ENCODE assay signal across 1 cellular context in the genomic region with DNA sequence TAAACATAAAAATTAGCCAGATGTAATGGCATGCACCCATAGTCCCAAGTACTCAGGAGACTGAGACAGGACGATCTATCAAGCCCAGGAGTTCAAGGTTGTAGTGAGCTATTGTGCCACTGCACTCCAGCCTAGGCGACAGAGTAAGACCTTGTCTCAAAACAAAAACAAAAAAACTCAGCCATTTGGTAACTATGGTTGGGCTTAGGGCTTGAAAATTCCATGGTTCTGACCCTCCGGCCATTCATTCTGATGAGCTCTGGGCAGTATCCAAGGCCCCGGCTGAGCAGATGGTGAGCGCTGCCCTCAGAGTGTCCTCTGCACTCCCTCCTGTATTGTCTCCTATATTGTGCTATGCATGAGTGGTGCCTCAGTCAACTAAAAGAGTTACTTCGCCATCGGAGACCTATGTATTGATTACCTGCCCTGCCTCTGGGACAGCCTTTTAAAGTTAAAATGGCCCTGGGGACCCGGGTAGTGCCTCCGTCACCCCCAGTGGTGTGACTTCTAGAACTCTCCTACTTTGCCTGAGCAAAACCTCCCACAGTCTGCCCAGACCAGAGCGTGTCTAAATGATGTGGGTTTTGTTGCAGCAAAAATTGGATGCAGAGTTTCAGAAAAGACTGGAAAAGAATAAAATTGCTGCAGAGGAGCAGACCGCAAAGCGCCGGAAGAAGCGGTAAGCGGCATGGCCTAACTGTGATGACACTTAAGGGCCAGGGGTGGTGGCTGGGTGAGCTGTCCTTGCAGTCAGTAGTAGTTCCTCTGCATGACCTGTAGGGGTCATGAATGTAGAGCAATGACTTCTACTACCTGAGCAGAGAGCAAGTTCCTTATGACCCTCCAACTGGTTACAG.
TF ChIP-seq lines count a peak whose summit lies in the region.

No MANE protein-coding gene starts in this region.

TF ChIP-seq in GM12878, 131 proteins besides CTCF, POLR2A, EP300 and RAD21:
- TF ChIP-seq BCL11A (IDR thresholded peaks at IDR 0.05; ENCODE audit: low read depth, low read length) (0 out of 2 replicates have a peak, but pooled peaks have one; percentile 3), CHD4 (IDR thresholded peaks at IDR 0.05) (no peak), IKZF2 (IDR thresholded peaks at IDR 0.05) (no peak), BRCA1 (IDR thresholded peaks at IDR 0.05; ENCODE audit: low read depth, low read length) (no peak), IKZF1 (conservative IDR thresholded peaks at IDR 0.05) (0 out of 2 replicates have a peak, but pooled peaks have one; percentile 16), SRF (IDR thresholded peaks at IDR 0.05; ENCODE audit: low read depth in 2 of 2, low read length in 2 of 2) (no peak), POU2F2 (IDR thresholded peaks at IDR 0.05; ENCODE audit: borderline replicate concordance, low read depth, low read length) (peak; percentile 57; the same call in 1 of the 3 replicates), CREB1 (IDR thresholded peaks at IDR 0.05; ENCODE audit: low read depth) (peak; percentile 34; the same call in 1 of the 2 replicates), RELB (IDR thresholded peaks at IDR 0.05; ENCODE audit: low read depth) (peak; percentile 18; the same call in 1 of the 2 replicates), ZNF592 (IDR thresholded peaks at IDR 0.05) (no peak), TBL1XR1 (IDR thresholded peaks at IDR 0.05; ENCODE audit: low read depth, low read length) (no peak), NBN (IDR thresholded peaks at IDR 0.05) (peak; percentile 60; the same call in 1 of the 2 replicates), SMC3 (IDR thresholded peaks at IDR 0.05; ENCODE audit: borderline replicate concordance, low read length) (peak; percentile 79), IRF4 (IDR thresholded peaks at IDR 0.05; ENCODE audit: low read depth, low read length) (peak; percentile 65; the same call in 1 of the 2 replicates), CREM (IDR thresholded peaks at IDR 0.05; ENCODE audit: low read depth) (peak; percentile 29; the same call in 1 of the 2 replicates), RUNX3 (IDR thresholded peaks at IDR 0.05; ENCODE audit: low read length) (peak; percentile 71), SUZ12 (IDR thresholded peaks at IDR 0.05; ENCODE audit: unreplicated experiment) (no peak), KLF5 (IDR thresholded peaks at IDR 0.05; ENCODE audit: partially characterized antibody) (no peak)
- TF ChIP-seq, protein P1, sequence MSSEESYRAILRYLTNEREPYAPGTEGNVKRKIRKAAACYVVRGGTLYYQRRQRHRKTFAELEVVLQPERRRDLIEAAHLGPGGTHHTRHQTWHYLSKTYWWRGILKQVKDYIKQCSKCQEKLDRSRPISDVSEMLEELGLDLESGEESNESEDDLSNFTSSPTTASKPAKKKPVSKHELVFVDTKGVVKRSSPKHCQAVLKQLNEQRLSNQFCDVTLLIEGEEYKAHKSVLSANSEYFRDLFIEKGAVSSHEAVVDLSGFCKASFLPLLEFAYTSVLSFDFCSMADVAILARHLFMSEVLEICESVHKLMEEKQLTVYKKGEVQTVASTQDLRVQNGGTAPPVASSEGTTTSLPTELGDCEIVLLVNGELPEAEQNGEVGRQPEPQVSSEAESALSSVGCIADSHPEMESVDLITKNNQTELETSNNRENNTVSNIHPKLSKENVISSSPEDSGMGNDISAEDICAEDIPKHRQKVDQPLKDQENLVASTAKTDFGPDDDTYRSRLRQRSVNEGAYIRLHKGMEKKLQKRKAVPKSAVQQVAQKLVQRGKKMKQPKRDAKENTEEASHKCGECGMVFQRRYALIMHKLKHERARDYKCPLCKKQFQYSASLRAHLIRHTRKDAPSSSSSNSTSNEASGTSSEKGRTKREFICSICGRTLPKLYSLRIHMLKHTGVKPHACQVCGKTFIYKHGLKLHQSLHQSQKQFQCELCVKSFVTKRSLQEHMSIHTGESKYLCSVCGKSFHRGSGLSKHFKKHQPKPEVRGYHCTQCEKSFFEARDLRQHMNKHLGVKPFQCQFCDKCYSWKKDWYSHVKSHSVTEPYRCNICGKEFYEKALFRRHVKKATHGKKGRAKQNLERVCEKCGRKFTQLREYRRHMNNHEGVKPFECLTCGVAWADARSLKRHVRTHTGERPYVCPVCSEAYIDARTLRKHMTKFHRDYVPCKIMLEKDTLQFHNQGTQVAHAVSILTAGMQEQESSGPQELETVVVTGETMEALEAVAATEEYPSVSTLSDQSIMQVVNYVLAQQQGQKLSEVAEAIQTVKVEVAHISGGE (CRISPR knock-in tag; IDR thresholded peaks at IDR 0.05), result no peak
- TF ChIP-seq, protein P2, sequence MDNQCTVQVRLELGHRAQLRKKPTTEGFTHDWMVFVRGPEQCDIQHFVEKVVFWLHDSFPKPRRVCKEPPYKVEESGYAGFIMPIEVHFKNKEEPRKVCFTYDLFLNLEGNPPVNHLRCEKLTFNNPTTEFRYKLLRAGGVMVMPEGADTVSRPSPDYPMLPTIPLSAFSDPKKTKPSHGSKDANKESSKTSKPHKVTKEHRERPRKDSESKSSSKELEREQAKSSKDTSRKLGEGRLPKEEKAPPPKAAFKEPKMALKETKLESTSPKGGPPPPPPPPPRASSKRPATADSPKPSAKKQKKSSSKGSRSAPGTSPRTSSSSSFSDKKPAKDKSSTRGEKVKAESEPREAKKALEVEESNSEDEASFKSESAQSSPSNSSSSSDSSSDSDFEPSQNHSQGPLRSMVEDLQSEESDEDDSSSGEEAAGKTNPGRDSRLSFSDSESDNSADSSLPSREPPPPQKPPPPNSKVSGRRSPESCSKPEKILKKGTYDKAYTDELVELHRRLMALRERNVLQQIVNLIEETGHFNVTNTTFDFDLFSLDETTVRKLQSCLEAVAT (IDR thresholded peaks at IDR 0.05), result peak; percentile 59; the same call in 1 of the 2 replicates
